14 cellular contexts compared by ENCODE assay signal in genomic region chr1:30878559-30878958, GRCh38. TPM values are rescaled to one million over a fixed set of nuclear protein-coding genes. Genes with fewer than 3 reads are reported as not detected.
A peak's percentile ranks its signal among the peaks of the same experiment; 100 is the strongest.
DNase-seq lines count a peak whose midpoint lies in the region; ATAC-seq, FAIRE-seq and TF ChIP-seq lines count a peak whose summit lies in the region.
"Had no signal": no experiment of that assay in that cellular context is flagged by ENCODE, and none has a peak within 500 bp of the region (broad histone marks: within the 10 kb centered on the region; RNA-seq: fewer than 3 reads in every experiment).

No MANE protein-coding gene starts in this region.

- intact Hi-C loops in IMR-90 (cut with micrococcal nuclease): no loop called here
- intact Hi-C loops in K562 (cut with micrococcal nuclease): no loop called here

- H3K23ac ChIP-seq in IMR-90 (ENCODE audit: low read depth, low read length): no peak overlapping the region

- TF ChIP-seq RAD21 in IMR-90 (IDR thresholded peaks at IDR 0.05; ENCODE audit: low read length): no peak
- TF ChIP-seq RAD21 in K562 (CRISPR knock-in tag; conservative IDR thresholded peaks at IDR 0.05 in 1 of 2, IDR thresholded peaks at IDR 0.05 in 1 of 2): no peak

- H3K9ac ChIP-seq in IMR-90 (ENCODE audit: low read depth, low read length) (no peak overlapping the region), K562 (ENCODE audit: insufficient read depth in 1 of 2, low read depth in 2 of 2, low read length in 2 of 2) (no peak overlapping the region)

- H3K79me2 ChIP-seq in K562 (ENCODE audit: control insufficient read depth, insufficient read depth, low read length) (no peaks in the 10 kb centered on the region), osteoblast (ENCODE audit: insufficient read depth, low read length) (no peaks in the 10 kb centered on the region)

- H4K8ac ChIP-seq in IMR-90 (ENCODE audit: low read depth in 2 of 2, low read length in 2 of 2): no peak overlapping the region; a peak in 1 of 4 replicates

- H3K79me1 ChIP-seq in IMR-90 (ENCODE audit: low read depth in 1 of 2, low read length in 2 of 2): peaks cover 31 to 89% of the 10 kb centered on the region in 2 experiments

- no peak overlapping the region for H3K27ac Mint-ChIP-seq in CD8-positive, alpha-beta memory T cell

- no peak overlapping the region for H2AFZ ChIP-seq in IMR-90 (replicated peaks; ENCODE audit: low read length, poor library complexity)
- no peak overlapping the region for H2AFZ ChIP-seq in K562 (ENCODE audit: low read depth, low read length)
- H2AFZ ChIP-seq in osteoblast (ENCODE audit: low read length): no peak overlapping the region

- H3K14ac ChIP-seq in IMR-90 (replicated peaks; ENCODE audit: low read depth, low read length): 0 out of 2 replicates have a peak overlapping the region, but pooled peaks have one; percentile 15

- ATAC-seq in IMR-90 (ENCODE audit: low read depth) (no peak), K562 (no peak), gastroesophageal sphincter (no peak)

- WGBS in IMR-90 (ENCODE audit: extremely low coverage in 2 of 2, insufficient read length in 1 of 2), 2 experiments: 92% methylated on average over 2 of the region's 13 CpGs; no CpG with 5 or more reads in 1 of the 2 experiments
- WGBS in K562 (ENCODE audit: insufficient coverage, low coverage, missing lambda C conversion rate): 68% methylated on average over 13 of the region's 13 CpGs
- WGBS in gastroesophageal sphincter (ENCODE audit: low coverage in 1 of 2), 2 donors: no CpG with 5 or more reads among the region's 13 CpGs

- H2AK9ac ChIP-seq in IMR-90 (replicated peaks; ENCODE audit: low read depth, low read length, poor library complexity): peak overlapping the region; percentile 48

- H2BK15ac ChIP-seq in IMR-90 (ENCODE audit: low read depth, low read length): no peak overlapping the region; the same call in 2 of the 3 replicates

- H3K4me1 Mint-ChIP-seq in CD8-positive, alpha-beta memory T cell: peaks cover 0 to 2% (median 0%) of the 10 kb centered on the region in 3 donors

- peak overlapping the region; percentile 84; the same call in 1 of the 2 replicates for H2AK5ac ChIP-seq in IMR-90 (ENCODE audit: low read depth, low read length)

- H3K56ac ChIP-seq in IMR-90 (ENCODE audit: extremely low read depth, insufficient read depth, low read length): no peak overlapping the region

- peak overlapping the region; percentile 39; the same call in 1 of the 2 replicates for H2BK120ac ChIP-seq in IMR-90 (ENCODE audit: low read depth, low read length)

- H3K4me2 ChIP-seq in IMR-90 (ENCODE audit: low read depth, low read length): no peak overlapping the region
- no peak overlapping the region for H3K4me2 ChIP-seq in K562 (ENCODE audit: insufficient read depth, low read length)
- H3K4me2 ChIP-seq in osteoblast (ENCODE audit: insufficient read depth, low read length): no peak overlapping the region

- H3K4me3 ChIP-seq in IMR-90 (ENCODE audit: insufficient read depth, low read depth, low read length) (no peak overlapping the region), K562 (no peak overlapping the region), gastroesophageal sphincter (no peak overlapping the region), osteoblast (ENCODE audit: insufficient read depth, low read length) (no peak overlapping the region)
- no peak overlapping the region for H3K4me3 ChIP-seq in CD8-positive, alpha-beta memory T cell (ENCODE audit: low read length)

- no peaks in the 10 kb centered on the region for H3K36me3 Mint-ChIP-seq in CD8-positive, alpha-beta memory T cell
- H3K36me3 Mint-ChIP-seq: CD14-positive monocyte had no signal

- H4K5ac ChIP-seq in IMR-90 (ENCODE audit: low read depth, low read length): no peak overlapping the region

- FAIRE-seq in K562 (lab: Jason Lieb, UNC): no peak
- FAIRE-seq: HTR-8/SVneo had no signal

- CTCF ChIA-PET in IMR-90 (lab: Yijun Ruan, JAX): no interaction called here
- CTCF ChIA-PET in K562 (lab: Yijun Ruan, JAX; ENCODE audit: low intra/inter-chr PET ratio): no interaction called here
- CTCF ChIA-PET in CD8-positive, alpha-beta memory T cell (lab: Charles Lee): no interaction called here

- no peak for TF ChIP-seq CTCF in IMR-90 (conservative IDR thresholded peaks at IDR 0.05; ENCODE audit: low read depth, low read length)
- no peak for TF ChIP-seq CTCF in K562 (IDR thresholded peaks at IDR 0.05 in 2 of 3, conservative IDR thresholded peaks at IDR 0.05 in 1 of 3; ENCODE audit: insufficient read depth in 2 of 3, low read depth in 1 of 3, low read length in 3 of 3)
- no peak for TF ChIP-seq CTCF in gastroesophageal sphincter (IDR thresholded peaks at IDR 0.05)
- no peak for TF ChIP-seq CTCF in osteoblast (IDR thresholded peaks at IDR 0.05; ENCODE audit: extremely low read depth, low read depth, low read length)

- no peak overlapping the region for H3K4me3 Mint-ChIP-seq in CD8-positive, alpha-beta memory T cell

- H4K20me1 ChIP-seq in IMR-90 (ENCODE audit: insufficient read depth, low read length) (peaks cover 58% of the 10 kb centered on the region), K562 (replicated peaks; ENCODE audit: control insufficient read depth, insufficient read depth, low read length) (peaks cover 22% of the 10 kb centered on the region; the same call in 1 of the 2 replicates), osteoblast (ENCODE audit: insufficient read depth, low read length) (peaks cover 24% of the 10 kb centered on the region)

- H3K9me1 ChIP-seq in IMR-90 (ENCODE audit: insufficient read depth, low read length) (peaks cover 26% of the 10 kb centered on the region), K562 (ENCODE audit: control insufficient read depth, insufficient read depth, low read length) (no peaks in the 10 kb centered on the region)

- DNase-seq in IMR-90: no peak
- no peak for DNase-seq in K562 (ENCODE audit: extremely low read depth in 1 of 4, low spot score in 3 of 4)
- peak; percentile 59 for DNase-seq in osteoblast (ENCODE audit: insufficient read length, low spot score, missing footprints)
- DNase-seq in ecto neural progenitor cell (ENCODE audit: low spot score): no peak
- no peak for DNase-seq in activated effector memory CD4-positive, alpha-beta T cell treated with anti-CD3 and anti-CD28 coated beads, Interleukin-2, amount 50 U/mL, for 16 hours
- no peak for DNase-seq in CD8-positive, alpha-beta memory T cell
- no peak for DNase-seq in dedifferentiated amniotic fluid mesenchymal stem cell (ENCODE audit: extremely low spot score)
- DNase-seq: AML-193, MV-4-11, NCI-H187 treated with DMSO at 0.1 percent for 48 hours had no signal

- POLR2A ChIA-PET in IMR-90 (lab: Charles Lee; ENCODE audit: unreplicated experiment): no interaction called here
- POLR2A ChIA-PET in K562 (lab: Yijun Ruan, JAX): interaction anchor here (0.9 to 1.3 kb wide), 2 partner anchors 17 to 55 kb away, joined by 4 to 5 read pairs; no protein-coding TSS in a partner anchor
- POLR2A ChIA-PET in CD8-positive, alpha-beta memory T cell (lab: Charles Lee): no interaction called here

- no peak for TF ChIP-seq POLR2A in IMR-90 (IDR thresholded peaks at IDR 0.05; ENCODE audit: low read depth, low read length)
- TF ChIP-seq POLR2A in K562 (conservative IDR thresholded peaks at IDR 0.05): no peak
- no peak for TF ChIP-seq POLR2A in gastroesophageal sphincter (IDR thresholded peaks at IDR 0.05)

- BruUV-seq in IMR-90 (replicated peaks; lab: Mats Ljungman, UMichigan) (no TSS peak), K562 (replicated peaks; lab: Mats Ljungman, UMichigan) (no TSS peak)

- H3K27me3 Mint-ChIP-seq in CD8-positive, alpha-beta memory T cell: peaks cover 23 to 71% of the 10 kb centered on the region in 2 donors

- in situ Hi-C loops in IMR-90 (cut with MboI; ENCODE audit: low sequenced_read_pairs) (no loop called here), K562 (cut with MboI) (no loop called here)

- H3K4me1 ChIP-seq in IMR-90 (ENCODE audit: control insufficient read depth, insufficient read depth, low read length) (peaks cover 32% of the 10 kb centered on the region), K562 (replicated peaks in 1 of 2; ENCODE audit: control insufficient read depth in 2 of 2, insufficient read depth in 2 of 2, low read length in 2 of 2) (peaks cover 8 to 29% of the 10 kb centered on the region in 2 experiments; a peak in 4 of 5 replicates), gastroesophageal sphincter (peaks cover 0 to 76% (median 44%) of the 10 kb centered on the region in 3 donors), osteoblast (ENCODE audit: insufficient read depth, low read length) (peaks cover 8% of the 10 kb centered on the region)
- H3K4me1 ChIP-seq in CD8-positive, alpha-beta memory T cell (ENCODE audit: insufficient read depth, low read length): no peaks in the 10 kb centered on the region

- H4K91ac ChIP-seq in IMR-90 (ENCODE audit: insufficient read depth, low read depth, low read length): 0 out of 2 replicates have a peak overlapping the region, but pooled peaks have one; percentile 72

- TF ChIP-seq EP300 in K562 (IDR thresholded peaks at IDR 0.05; ENCODE audit: low read length) (no peak), gastroesophageal sphincter (IDR thresholded peaks at IDR 0.05) (no peak)

- H3K36me3 ChIP-seq in IMR-90 (ENCODE audit: control insufficient read depth, insufficient read depth, low read length) (peaks cover 31% of the 10 kb centered on the region), K562 (ENCODE audit: control insufficient read depth, insufficient read depth, low read length) (peaks cover 17% of the 10 kb centered on the region; the same call in 1 of the 3 replicates), gastroesophageal sphincter (peaks cover 0 to 33% of the 10 kb centered on the region in 2 donors), osteoblast (ENCODE audit: insufficient read depth, low read length) (no peaks in the 10 kb centered on the region)
- H3K36me3 ChIP-seq in CD8-positive, alpha-beta memory T cell (ENCODE audit: insufficient read depth, low read length): no peaks in the 10 kb centered on the region

- no peak overlapping the region for H2BK5ac ChIP-seq in IMR-90 (ENCODE audit: low read depth, low read length, poor library complexity, severe bottlenecking)

- no peak overlapping the region for H3K18ac ChIP-seq in IMR-90 (ENCODE audit: low read depth, low read length)

- H3K27me3 ChIP-seq in IMR-90 (ENCODE audit: control insufficient read depth, insufficient read depth, low read length) (no peaks in the 10 kb centered on the region), K562 (ENCODE audit: control insufficient read depth in 2 of 2, insufficient read depth in 2 of 2, low read length in 2 of 2) (no peaks in the 10 kb centered on the region), gastroesophageal sphincter (no peaks in the 10 kb centered on the region), osteoblast (ENCODE audit: insufficient read depth, low read length) (no peaks in the 10 kb centered on the region)
- H3K27me3 ChIP-seq in CD8-positive, alpha-beta memory T cell (ENCODE audit: insufficient read depth, low read length, poor library complexity, severe bottlenecking): no peaks in the 10 kb centered on the region

- 0 out of 2 replicates have a peak overlapping the region, but pooled peaks have one; percentile 0 for H2BK20ac ChIP-seq in IMR-90 (ENCODE audit: low read depth, low read length)

- H3K9me3 Mint-ChIP-seq in CD8-positive, alpha-beta memory T cell: no peaks in the 10 kb centered on the region

- dilution Hi-C loops in IMR-90 (cut with HindIII; ENCODE audit: low sequenced_read_pairs, unreplicated experiment): no loop called here

- no peak overlapping the region; the same call in 1 of the 2 replicates for H3K4ac ChIP-seq in IMR-90 (ENCODE audit: low read depth, low read length)

- H3K27ac ChIP-seq in IMR-90 (ENCODE audit: insufficient read depth, low read length) (no peak overlapping the region), K562 (ENCODE audit: extremely low read depth, low read depth, low read length) (no peak overlapping the region), gastroesophageal sphincter (peak overlapping the region in 3 of 4 donors; percentile 80 to 84 (median 84)), osteoblast (ENCODE audit: low read depth, low read length) (no peak overlapping the region)
- no peak overlapping the region for H3K27ac ChIP-seq in CD8-positive, alpha-beta memory T cell (ENCODE audit: low read depth, low read length)

- H3K9me3 ChIP-seq in IMR-90 (ENCODE audit: control insufficient read depth, insufficient read depth, low read length) (peaks cover 2% of the 10 kb centered on the region), K562 (replicated peaks; ENCODE audit: control insufficient read depth, insufficient read depth, low read depth, low read length) (no peaks in the 10 kb centered on the region), gastroesophageal sphincter (no peaks in the 10 kb centered on the region), osteoblast (ENCODE audit: low read depth, low read length) (no peaks in the 10 kb centered on the region)
- H3K9me3 ChIP-seq in CD8-positive, alpha-beta memory T cell (ENCODE audit: low read length): no peaks in the 10 kb centered on the region

RNA-seq across cellular contexts. Expression of gene SDC3, which starts 30.0 kb away (rescaled TPM):
- total RNA-seq in IMR-90 (2012; rRNA removed) (13.1 and 14.2 TPM in 2 replicates), K562 (2014; rRNA removed) (12.1 and 20.7 TPM in 2 replicates), K562 (2014; rRNA removed; fragmentation: Illumina TruSeq; extraction: Trizol) (8.6 and 9.0 TPM in 2 replicates), K562 (2015; rRNA removed; fragmentation: Illumina TruSeq; extraction: Trizol) (17.6 and 18.3 TPM in 2 replicates), K562 (2021) (39.4 and 44.1 TPM in 2 replicates), gastroesophageal sphincter (100 to 1,000 TPM in 1 of 4 donors, 10 to 100 TPM in 3; 45.1 to 112 (median 52.6) TPM), osteoblast (38.0 and 39.8 TPM in 2 replicates)
- polyA plus RNA-seq in IMR-90 (2012; rRNA removed) (71.5 and 75.7 TPM in 2 replicates), K562 (2011; rRNA removed) (6.5 and 8.9 TPM in 2 replicates), K562 (2014; fragmentation: Illumina TruSeq; extraction: Trizol) (30.5 and 39.3 TPM in 2 replicates), K562 (2014; fragmentation: Nextera tagmentation; extraction: Ambion mirVana) (under 1 TPM; 0.38 to 0.56 TPM), K562 (2014; rRNA removed) (20.4 and 24.5 TPM in 2 replicates)
- 47.3 and 81.5 TPM in 2 replicates for polyA plus RNA-seq in IMR-90 (2012; cell fraction: cytosol; rRNA removed)
- 36.2 and 50.9 TPM in 2 replicates for polyA plus RNA-seq in IMR-90 (2012; cell fraction: nucleus; rRNA removed; ENCODE audit: low replicate concordance)
- 13.1 and 24.6 TPM in 2 replicates for total RNA-seq in K562 (2011; cell fraction: chromatin; rRNA removed; ENCODE audit: low replicate concordance)
- total RNA-seq in K562 (2011; cell fraction: nucleolus; rRNA removed): 24.0 and 32.2 TPM in 2 replicates
- total RNA-seq in K562 (2011; cell fraction: nucleoplasm; rRNA removed): 29.8 and 31.2 TPM in 2 replicates
- polyA plus RNA-seq in K562 (2011; cell fraction: cytosol; rRNA removed): 8.4 and 12.2 TPM in 2 replicates
- 15.0 and 19.6 TPM in 2 replicates for polyA plus RNA-seq in K562 (2011; cell fraction: nucleus; rRNA removed)
- 39.4 and 99.6 TPM in 2 replicates for polyA plus RNA-seq in K562 (2012)
- polyA minus RNA-seq in K562 (2011; rRNA and poly(A)+ RNA removed): 4.6 and 6.4 TPM in 2 replicates
- 12.1 and 19.4 TPM in 2 replicates for polyA minus RNA-seq in K562 (2011; cell fraction: cytosol; rRNA and poly(A)+ RNA removed)
- 3.4 and 3.8 TPM in 2 replicates for polyA minus RNA-seq in K562 (2011; cell fraction: nucleus; rRNA and poly(A)+ RNA removed)
- total RNA-seq in CD8-positive, alpha-beta memory T cell: under 1 TPM; 0.44 TPM
- not detected for polyA plus RNA-seq in CD8-positive, alpha-beta memory T cell
- total RNA-seq: OCI-LY7 had no signal

Comparison
In these comparisons a context has a peak if more than half of its experiments do, and no peak if none do; other contexts are left out.
1. H3K27ac ChIP-seq: peak in gastroesophageal sphincter (3 of 4); none in IMR-90 (single experiment), K562 (single experiment), osteoblast (single experiment) and CD8-positive, alpha-beta memory T cell (single experiment).